Comparison of ENCODE assay signal across 8 cellular contexts in genomic region chr10:62817763-62818425, GRCh38. TPM values are rescaled to one million over a fixed set of nuclear protein-coding genes. Genes with fewer than 3 reads are reported as not detected.
DNase-seq lines count a peak whose midpoint lies in the region; ATAC-seq and TF ChIP-seq lines count a peak whose summit lies in the region.

No MANE protein-coding gene starts in this region.

- no peaks in the 10 kb centered on the region for H3K9me3 ChIP-seq in HCT116 (ENCODE audit: control insufficient read depth in 1 of 2, insufficient read depth in 1 of 2, low read depth in 1 of 2, low read length in 2 of 2)

- BruUV-seq in HCT116 (replicated peaks; lab: Mats Ljungman, UMichigan) = no TSS peak

- TF ChIP-seq CTCF in HCT116 (IDR thresholded peaks at IDR 0.05 in 2 of 3, conservative IDR thresholded peaks at IDR 0.05 in 1 of 3; ENCODE audit: borderline replicate concordance in 1 of 3, insufficient read depth in 1 of 3, low read depth in 2 of 3, low read length in 2 of 3) (peak; percentile 63 to 80 (median 68)), WTC11 (IDR thresholded peaks at IDR 0.05) (peak; percentile 57), kidney epithelial cell (IDR thresholded peaks at IDR 0.05; ENCODE audit: insufficient read depth, low read length, poor library complexity, severe bottlenecking) (peak; percentile 58)

- H3K36me3 ChIP-seq in HCT116 (ENCODE audit: control insufficient read depth in 1 of 2, insufficient read depth in 2 of 2, low read length in 2 of 2) = no peaks in the 10 kb centered on the region
- H3K36me3 ChIP-seq in kidney epithelial cell (ENCODE audit: control insufficient read depth, insufficient read depth, low read length) = no peaks in the 10 kb centered on the region

- POLR2A ChIA-PET in HCT116 (lab: Charles Lee) (interaction anchor here (0.6 to 2.3 kb wide), 5 partner anchors 13 to 900 kb away, joined by 3 to 9 read pairs (median 5); partner anchors contain the start of gene ADO), WTC11 (lab: Charles Lee) (interaction anchor here (0.6 to 3.4 kb wide), 2 partner anchors 13 to 341 kb away, joined by 3 to 28 read pairs; partner anchors contain the start of gene ADO)

- H3K4me1 ChIP-seq in HCT116 (ENCODE audit: control insufficient read depth in 1 of 2, insufficient read depth in 2 of 2, low read length in 2 of 2) = peaks cover 9 to 34% of the 10 kb centered on the region in 2 experiments

- no peaks in the 10 kb centered on the region for H3K79me2 ChIP-seq in HCT116 (ENCODE audit: insufficient read depth, low read length)

- DNase-seq in DMS79 treated with DMSO at 0.1 percent for 48 hours (lab: John Stamatoyannopoulos, UW) (peak; percentile 2), DMS79 (lab: John Stamatoyannopoulos, UW) (no peak), HCT116 (ENCODE audit: low read depth, low spot score) (peak; percentile 56), M059J (ENCODE audit: low read depth) (peak; percentile 80), WTC11 (ENCODE audit: low spot score) (peak; percentile 81), cerebellum (ENCODE audit: low spot score) (peak; percentile 53), kidney epithelial cell (ENCODE audit: low read depth) (no peak)
- DNase-seq in stimulated activated CD4-positive, alpha-beta T cell treated with anti-CD3 and anti-CD28 coated beads, Interleukin-15, amount 100 ng/mL, for 48 hours (ENCODE audit: low read depth in 2 of 2) = peak; percentile 45 to 72

- peak overlapping the region; percentile 94 for H3K4me2 ChIP-seq in HCT116 (ENCODE audit: low read length)

- no peak overlapping the region for H3K27ac Mint-ChIP-seq in WTC11

- H3K9ac ChIP-seq in HCT116 (ENCODE audit: low read length) = peak overlapping the region; percentile 56

- no peaks in the 10 kb centered on the region for H4K20me1 ChIP-seq in HCT116 (ENCODE audit: insufficient read depth)

- peaks cover 85% of the 10 kb centered on the region for H3K27me3 Mint-ChIP-seq in WTC11 (ENCODE audit: low read depth)

- peak overlapping the region; percentile 59 to 62 for H3K4me3 ChIP-seq in HCT116 (replicated peaks in 1 of 2; ENCODE audit: low read depth in 1 of 2, low read length in 2 of 2)
- H3K4me3 ChIP-seq in kidney epithelial cell (ENCODE audit: low read depth, low read length) = peak overlapping the region; percentile 48

- peak overlapping the region; percentile 95 for H3K4me3 Mint-ChIP-seq in WTC11

- no peak overlapping the region; the same call in 1 of the 2 replicates for H3K27ac ChIP-seq in HCT116 (ENCODE audit: low read depth, low read length)

- no peaks in the 10 kb centered on the region for H3K9me2 ChIP-seq in HCT116 (ENCODE audit: insufficient read depth)

- H2AFZ ChIP-seq in HCT116 (ENCODE audit: low read depth, low read length, poor library complexity, severe bottlenecking) = peak overlapping the region; percentile 96

- intact Hi-C loops in HCT116 (cut with micrococcal nuclease) = loop anchor here (1.0 to 5.0 kb wide), 7 partner anchors 208 to 894 kb away; partner anchors contain the start of gene NRBF2

- peaks cover 30% of the 10 kb centered on the region for H3K4me1 Mint-ChIP-seq in WTC11

- RAD21 ChIA-PET in HCT116 (lab: Charles Lee; ENCODE audit: low non-redundant PET in 1 of 2, low total read pairs in 2 of 2, uncharacterized antibody in 2 of 2, unreplicated experiment in 2 of 2) = interaction anchor here (0.5 to 1.5 kb wide), 7 partner anchors 207 to 349 kb away, joined by 3 to 8 read pairs (median 4); no protein-coding TSS in a partner anchor

- TF ChIP-seq POLR2A in HCT116 (IDR thresholded peaks at IDR 0.05; ENCODE audit: borderline replicate concordance, extremely low read depth, insufficient read depth, insufficient read length) = no peak

- CTCF ChIA-PET in HCT116 (lab: Charles Lee) (interaction anchor here (0.6 to 3.9 kb wide), 19 partner anchors 10 to 1687 kb away, joined by 3 to 71 read pairs (median 3); partner anchors contain the start of gene ADO), WTC11 (lab: Charles Lee) (interaction anchor here (0.5 to 5.9 kb wide), 46 partner anchors 8 to 1768 kb away, joined by 3 to 99 read pairs (median 4); partner anchors contain the start of genes ADO and NRBF2)

- no peaks in the 10 kb centered on the region for H3K9me3 Mint-ChIP-seq in WTC11

- no peaks in the 10 kb centered on the region for H3K36me3 Mint-ChIP-seq in WTC11

- H3K27me3 ChIP-seq in HCT116 (ENCODE audit: insufficient read depth, low read length) = no peaks in the 10 kb centered on the region
- H3K27me3 ChIP-seq in kidney epithelial cell (ENCODE audit: control insufficient read depth, insufficient read depth, low read length) = peaks cover 34% of the 10 kb centered on the region

- ATAC-seq in HCT116 = peak; percentile 74
- ATAC-seq in WTC11 = peak; percentile 62

- TF ChIP-seq RAD21 in HCT116 (IDR thresholded peaks at IDR 0.05; ENCODE audit: low read depth) = peak; percentile 79

TF ChIP-seq in HCT116, 20 proteins besides CTCF, POLR2A, EP300 and RAD21 (continues in another document):
- no peak for TF ChIP-seq EZH2phosphoT487 (IDR thresholded peaks at IDR 0.05; ENCODE audit: borderline replicate concordance)
- TF ChIP-seq CBX3 (IDR thresholded peaks at IDR 0.05; ENCODE audit: low read depth) = no peak
- peak; percentile 49; the same call in 1 of the 2 replicates for TF ChIP-seq ZFX (IDR thresholded peaks at IDR 0.05)
- no peak for TF ChIP-seq ATF3 (IDR thresholded peaks at IDR 0.05)
- TF ChIP-seq POLR2AphosphoS5 (IDR thresholded peaks at IDR 0.05; ENCODE audit: low read depth, low read length) = 0 out of 2 replicates have a peak, but pooled peaks have one; percentile 28
- TF ChIP-seq ZNF274 (IDR thresholded peaks at IDR 0.05; ENCODE audit: low read depth, low read length) = no peak
- 0 out of 2 replicates have a peak, but pooled peaks have one; percentile 28 for TF ChIP-seq SRF (IDR thresholded peaks at IDR 0.05; ENCODE audit: low read depth)

TF ChIP-seq in WTC11, 78 proteins besides CTCF, POLR2A, EP300 and RAD21 (continues in another document):
- 0 out of 2 replicates have a peak, but pooled peaks have one; percentile 15 for TF ChIP-seq ZNF317 (CRISPR knock-in tag; IDR thresholded peaks at IDR 0.05; ENCODE audit: borderline replicate concordance, low read depth)
- 0 out of 2 replicates have a peak, but pooled peaks have one; percentile 32 for TF ChIP-seq ZBTB21 (CRISPR knock-in tag; IDR thresholded peaks at IDR 0.05; ENCODE audit: borderline replicate concordance)
- peak; percentile 71; the same call in 1 of the 2 replicates for TF ChIP-seq HMGXB4 (CRISPR knock-in tag; IDR thresholded peaks at IDR 0.05)
- peak; percentile 99 for TF ChIP-seq ZNF121 (CRISPR knock-in tag; IDR thresholded peaks at IDR 0.05)
- no peak; the same call in 1 of the 2 replicates for TF ChIP-seq ARID4B (CRISPR knock-in tag; IDR thresholded peaks at IDR 0.05; ENCODE audit: borderline replicate concordance)
- no peak for TF ChIP-seq JUN (CRISPR knock-in tag; IDR thresholded peaks at IDR 0.05)

RNA-seq across cellular contexts. Expression of gene EGR2, which starts 1.7 kb away (rescaled TPM):
- total RNA-seq in HCT116 (2021; ENCODE audit: unreplicated experiment) = 2.3 TPM
- 8.0 and 13.4 TPM in 2 replicates for polyA plus RNA-seq in HCT116 (2012)
- 0.05 TPM in 1 of 2 replicates, not detected in the other for total RNA-seq in M059J (2014; rRNA removed; shearing (Covaris generic))
- 0.92 to 1.6 TPM (median 1.6 TPM) in 3 replicates for total RNA-seq in WTC11 (2021)
- total RNA-seq in cerebellum = 0.18 TPM
- total RNA-seq in kidney epithelial cell = 0.67 and 1.2 TPM in 2 replicates

RNA-seq across cellular contexts. Expression of gene ADO, which starts 13.4 kb away (rescaled TPM):
- total RNA-seq in HCT116 (2021; ENCODE audit: unreplicated experiment) = 26.2 TPM
- 10.4 and 13.8 TPM in 2 replicates for polyA plus RNA-seq in HCT116 (2012)
- total RNA-seq in M059J (2014; rRNA removed; shearing (Covaris generic)) = 22.4 and 29.8 TPM in 2 replicates
- 29.3 to 30.6 TPM (median 29.8 TPM) in 3 replicates for total RNA-seq in WTC11 (2021)
- total RNA-seq in cerebellum = 32.3 TPM
- 35.8 and 37.2 TPM in 2 replicates for total RNA-seq in kidney epithelial cell

Comparison
In these comparisons a context has a peak if more than half of its experiments do, and no peak if none do; other contexts are left out.
1. DNase-seq: peak in DMS79 treated with DMSO at 0.1 percent for 48 hours (single experiment), HCT116 (single experiment), M059J (single experiment), WTC11 (single experiment), cerebellum (single experiment) and stimulated activated CD4-positive, alpha-beta T cell treated with anti-CD3 and anti-CD28 coated beads, Interleukin-15, amount 100 ng/mL, for 48 hours (2 of 2); none in DMS79 (single experiment) and kidney epithelial cell (single experiment).
2. Peak in every context shown above with its lines, with median percentiles within 50 percentile points of each other: CTCF ChIP-seq.